9 cellular contexts compared by ENCODE assay signal in genomic region chr2:239268082-239268481, GRCh38.
DNase-seq lines count a peak whose midpoint lies in the region; ATAC-seq, FAIRE-seq and TF ChIP-seq lines count a peak whose summit lies in the region.
"Had no signal": no experiment of that assay in that cellular context is flagged by ENCODE, and none has a peak within 500 bp of the region (broad histone marks: within the 10 kb centered on the region; RNA-seq: fewer than 3 reads in every experiment).

No MANE protein-coding gene starts in this region.

- peaks cover 2% of the 10 kb centered on the region for H3K36me3 Mint-ChIP-seq in astrocyte (ENCODE audit: low read depth, unreplicated experiment)

- no peak for FAIRE-seq in astrocyte (lab: Jason Lieb, UNC)

- peaks cover 23% of the 10 kb centered on the region for H3K79me2 ChIP-seq in astrocyte (ENCODE audit: insufficient read depth, low read length)

- H4K20me1 ChIP-seq in astrocyte (ENCODE audit: insufficient read depth, low read length), result peaks cover 37% of the 10 kb centered on the region

- WGBS in stomach, 5 donors, result 16 to 30% (median 28%) methylated on average over 6 of the region's 6 CpGs

- H3K36me3 ChIP-seq in astrocyte (ENCODE audit: insufficient read depth, low read length), result no peaks in the 10 kb centered on the region
- no peaks in the 10 kb centered on the region for H3K36me3 ChIP-seq in left lung
- H3K36me3 ChIP-seq in stomach, result no peaks in the 10 kb centered on the region

- H2AFZ ChIP-seq in astrocyte (ENCODE audit: low read depth, low read length), result no peak overlapping the region

- H3K4me1 ChIP-seq in astrocyte (ENCODE audit: insufficient read depth, low read length) (peaks cover 30% of the 10 kb centered on the region), left lung (peaks cover 49 to 83% of the 10 kb centered on the region in 2 donors), stomach (peaks cover 56 to 92% (median 76%) of the 10 kb centered on the region in 4 donors)

- peak overlapping the region; percentile 70 for H3K4me2 ChIP-seq in astrocyte (ENCODE audit: low read length)

- no peaks in the 10 kb centered on the region for H3K9me3 Mint-ChIP-seq in astrocyte (ENCODE audit: unreplicated experiment)

- no peak for TF ChIP-seq EP300 in stomach (IDR thresholded peaks at IDR 0.05)

- no peak overlapping the region for H3K4me3 Mint-ChIP-seq in astrocyte (ENCODE audit: unreplicated experiment)

- H3K27ac ChIP-seq in astrocyte (ENCODE audit: low read depth, low read length), result no peak overlapping the region
- peak overlapping the region; percentile 90 to 95 for H3K27ac ChIP-seq in left lung
- H3K27ac ChIP-seq in stomach, result peak overlapping the region in 4 of 5 donors; percentile 81 to 88 (median 86)

- H3K4me1 Mint-ChIP-seq in astrocyte (ENCODE audit: low read depth, unreplicated experiment), result peaks cover 35% of the 10 kb centered on the region

- H3K9me3 ChIP-seq in astrocyte (ENCODE audit: insufficient read depth, low read depth, low read length), result peaks cover 5% of the 10 kb centered on the region
- H3K9me3 ChIP-seq in left lung, result no peaks in the 10 kb centered on the region
- H3K9me3 ChIP-seq in stomach, result no peaks in the 10 kb centered on the region

- intact Hi-C loops in left lung (cut with DNase I), result no loop called here
- intact Hi-C loops in stomach (cut with DNase I; ENCODE audit: low total_unique reads), result no loop called here

- no peak for TF ChIP-seq POLR2A in stomach (IDR thresholded peaks at IDR 0.05)

- H3K27me3 Mint-ChIP-seq in astrocyte (ENCODE audit: low read depth, unreplicated experiment), result no peaks in the 10 kb centered on the region

- H3K9ac ChIP-seq in astrocyte (ENCODE audit: low read length), result no peak overlapping the region

- H3K4me3 ChIP-seq in Jurkat, Clone E6-1 (ENCODE audit: low read length), result peak overlapping the region; percentile 80
- peak overlapping the region; percentile 17 for H3K4me3 ChIP-seq in astrocyte (ENCODE audit: insufficient read depth, low read depth, low read length)
- H3K4me3 ChIP-seq in left lung, result no peak overlapping the region
- H3K4me3 ChIP-seq in stomach, result peak overlapping the region in 1 of 4 donors; percentile 14

- DNase-seq in Jurkat, Clone E6-1 (ENCODE audit: low read depth, low spot score), result no peak
- no peak for DNase-seq in astrocyte (ENCODE audit: low read depth)
- no peak for DNase-seq in left lung
- DNase-seq in stomach, result peak; percentile 83
- no peak for DNase-seq in inferior parietal cortex (ENCODE audit: extremely low spot score)
- no peak for DNase-seq in NCI-H446 treated with DMSO at 0.1 percent for 48 hours (lab: John Stamatoyannopoulos, UW)
- DNase-seq: SW 1271 had no signal

- H3K27me3 ChIP-seq in astrocyte (ENCODE audit: insufficient read depth, low read length), result no peaks in the 10 kb centered on the region
- no peaks in the 10 kb centered on the region for H3K27me3 ChIP-seq in left lung
- no peaks in the 10 kb centered on the region for H3K27me3 ChIP-seq in stomach

- TF ChIP-seq CTCF in astrocyte (IDR thresholded peaks at IDR 0.05; ENCODE audit: insufficient read depth, low read depth, low read length) (no peak), left lung (IDR thresholded peaks at IDR 0.05) (no peak), stomach (IDR thresholded peaks at IDR 0.05) (no peak)

- peak; percentile 77 for ATAC-seq in left lung
- ATAC-seq in HG02623 (IDR thresholded peaks at IDR 0.05; ENCODE audit: unreplicated experiment), result no peak
- ATAC-seq in HG02763 (IDR thresholded peaks at IDR 0.05; ENCODE audit: unreplicated experiment), result no peak

- H3K27ac Mint-ChIP-seq in astrocyte (ENCODE audit: unreplicated experiment), result peak overlapping the region; percentile 86

Comparison
In these comparisons a context has a peak if more than half of its experiments do, and no peak if none do; other contexts are left out.
1. H3K4me3 ChIP-seq: peak in Jurkat, Clone E6-1 (single experiment) and astrocyte (single experiment); none in left lung (0 of 2).